14 cellular contexts compared by ENCODE assay signal in the genomic region with DNA sequence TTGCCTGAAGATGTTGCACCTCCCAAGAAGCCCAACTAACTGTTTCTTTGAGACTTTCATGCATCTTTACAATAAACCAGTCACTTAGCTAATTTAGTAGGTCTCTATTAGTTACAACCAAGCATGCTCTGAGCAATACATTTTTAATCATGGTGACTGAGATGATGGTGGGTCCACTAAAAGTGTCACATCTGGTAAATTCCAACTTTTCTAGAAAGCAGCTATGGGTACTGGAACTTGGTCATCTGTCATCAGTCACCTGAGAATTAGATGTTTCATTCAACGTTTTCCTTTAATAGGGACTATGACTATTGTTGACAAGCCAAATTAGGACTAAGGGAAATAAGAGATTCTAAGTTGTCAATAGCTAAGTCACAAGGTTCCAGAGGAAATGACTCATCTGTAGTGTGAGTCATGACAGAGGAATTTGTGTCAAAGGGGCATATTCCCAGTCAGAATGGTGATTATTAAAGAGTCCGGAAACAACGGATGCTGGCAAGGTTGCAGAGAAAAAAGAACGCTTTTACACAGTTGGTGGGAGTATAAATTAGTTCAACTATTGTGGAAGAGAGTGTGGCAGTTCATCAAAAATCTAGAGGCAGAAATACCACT.
DNase-seq lines count a peak whose midpoint lies in the region; ATAC-seq, FAIRE-seq and TF ChIP-seq lines count a peak whose summit lies in the region.
"Had no signal": no experiment of that assay in that cellular context is flagged by ENCODE, and none has a peak within 500 bp of the region (broad histone marks: within the 10 kb centered on the region; RNA-seq: fewer than 3 reads in every experiment).

No MANE protein-coding gene starts in this region.

- H4K8ac ChIP-seq in IMR-90 (ENCODE audit: low read depth in 2 of 2, low read length in 2 of 2), result no peak overlapping the region

- no peaks in the 10 kb centered on the region for H3K79me1 ChIP-seq in IMR-90 (ENCODE audit: low read depth in 1 of 2, low read length in 2 of 2)

- H3K27me3 ChIP-seq in IMR-90 (ENCODE audit: control insufficient read depth, insufficient read depth, low read length) (no peaks in the 10 kb centered on the region), HepG2 (ENCODE audit: control insufficient read depth in 1 of 2, insufficient read depth in 2 of 2, low read length in 2 of 2) (no peaks in the 10 kb centered on the region; a peak in 1 of 5 replicates), sigmoid colon (no peaks in the 10 kb centered on the region)

- no peak for TF ChIP-seq POLR2A in IMR-90 (IDR thresholded peaks at IDR 0.05; ENCODE audit: low read depth, low read length)
- TF ChIP-seq POLR2A in HepG2 (IDR thresholded peaks at IDR 0.05; ENCODE audit: insufficient read depth in 1 of 2, low read depth in 2 of 2, low read length in 2 of 2), result no peak
- no peak for TF ChIP-seq POLR2A in sigmoid colon (IDR thresholded peaks at IDR 0.05)

- H2BK5ac ChIP-seq in IMR-90 (ENCODE audit: low read depth, low read length, poor library complexity, severe bottlenecking), result no peak overlapping the region

- dilution Hi-C loops in IMR-90 (cut with HindIII; ENCODE audit: low sequenced_read_pairs, unreplicated experiment), result no loop called here

- H3K9me3 ChIP-seq in IMR-90 (ENCODE audit: control insufficient read depth, insufficient read depth, low read length) (peaks cover 2% of the 10 kb centered on the region), HepG2 (ENCODE audit: low read length) (0 out of 2 replicates have a peak, but pooled peaks cover 4% of the 10 kb centered on the region), sigmoid colon (no peaks in the 10 kb centered on the region)
- H3K9me3 ChIP-seq: SK-N-SH had no signal

- H3K4me1 ChIP-seq in IMR-90 (ENCODE audit: control insufficient read depth, insufficient read depth, low read length), result no peaks in the 10 kb centered on the region
- H3K4me1 ChIP-seq in HepG2 (ENCODE audit: insufficient read depth, low read length), result peaks cover 28% of the 10 kb centered on the region
- H3K4me1 ChIP-seq in sigmoid colon, result no peaks in the 10 kb centered on the region

- H3K27ac ChIP-seq in IMR-90 (ENCODE audit: insufficient read depth, low read length) (no peak overlapping the region), HepG2 (ENCODE audit: extremely low read length, insufficient read depth, low read length) (no peak overlapping the region), sigmoid colon (no peak overlapping the region)

- H3K36me3 ChIP-seq in IMR-90 (ENCODE audit: control insufficient read depth, insufficient read depth, low read length) (no peaks in the 10 kb centered on the region), HepG2 (replicated peaks in 1 of 2; ENCODE audit: control insufficient read depth in 1 of 2, insufficient read depth in 2 of 2, low read length in 2 of 2) (no peaks in the 10 kb centered on the region), sigmoid colon (no peaks in the 10 kb centered on the region)

- H4K20me1 ChIP-seq in IMR-90 (ENCODE audit: insufficient read depth, low read length) (no peaks in the 10 kb centered on the region), HepG2 (ENCODE audit: insufficient read depth, low read length) (no peaks in the 10 kb centered on the region)

- H2AK5ac ChIP-seq in IMR-90 (ENCODE audit: low read depth, low read length), result no peak overlapping the region

- TF ChIP-seq RAD21 in IMR-90 (IDR thresholded peaks at IDR 0.05; ENCODE audit: low read length) (no peak), HepG2 (CRISPR knock-in tag; IDR thresholded peaks at IDR 0.05) (no peak)

- POLR2A ChIA-PET in IMR-90 (lab: Charles Lee; ENCODE audit: unreplicated experiment) (no interaction called here), HepG2 (lab: Yijun Ruan, JAX) (no interaction called here)

- no peak overlapping the region for H2BK15ac ChIP-seq in IMR-90 (ENCODE audit: low read depth, low read length)

- no peak overlapping the region for H4K91ac ChIP-seq in IMR-90 (ENCODE audit: insufficient read depth, low read depth, low read length)

- BruUV-seq in IMR-90 (replicated peaks; lab: Mats Ljungman, UMichigan) (no TSS peak), HepG2 (replicated peaks; lab: Mats Ljungman, UMichigan) (no TSS peak)

- intact Hi-C loops in IMR-90 (cut with micrococcal nuclease) (no loop called here), HepG2 (cut with micrococcal nuclease; ENCODE audit: unreplicated experiment) (no loop called here), sigmoid colon (cut with DNase I) (no loop called here), cardiac septum (cut with DNase I) (no loop called here)

- no peak overlapping the region for H3K23ac ChIP-seq in IMR-90 (ENCODE audit: low read depth, low read length)

- no peaks in the 10 kb centered on the region for H3K79me2 ChIP-seq in HepG2 (ENCODE audit: insufficient read depth, low read length)

- no peak overlapping the region for H3K4ac ChIP-seq in IMR-90 (ENCODE audit: low read depth, low read length)

- H3K18ac ChIP-seq in IMR-90 (ENCODE audit: low read depth, low read length), result no peak overlapping the region

- no peak overlapping the region for H3K4me2 ChIP-seq in IMR-90 (ENCODE audit: low read depth, low read length)
- peak overlapping the region; percentile 4; the same call in 1 of the 2 replicates for H3K4me2 ChIP-seq in HepG2 (ENCODE audit: low read depth, low read length)
- H3K4me2 ChIP-seq: SK-N-SH had no signal

- H2AK9ac ChIP-seq in IMR-90 (replicated peaks; ENCODE audit: low read depth, low read length, poor library complexity), result no peak overlapping the region

- no peak for FAIRE-seq in HepG2 (lab: Jason Lieb, UNC)

- no peak overlapping the region for H3K14ac ChIP-seq in IMR-90 (replicated peaks; ENCODE audit: low read depth, low read length)

- H3K4me3 ChIP-seq in IMR-90 (ENCODE audit: insufficient read depth, low read depth, low read length) (no peak overlapping the region), cardiac fibroblast (replicated peaks in 1 of 2; ENCODE audit: low read depth in 2 of 2, low read length in 2 of 2) (no peak overlapping the region), HepG2 (replicated peaks in 1 of 3; ENCODE audit: insufficient read depth in 1 of 3, low read depth in 2 of 3, low read length in 3 of 3) (no peak overlapping the region), sigmoid colon (no peak overlapping the region)

- ATAC-seq in IMR-90 (ENCODE audit: low read depth) (no peak), HepG2 (peak; percentile 79)

- H3K56ac ChIP-seq in IMR-90 (ENCODE audit: extremely low read depth, insufficient read depth, low read length), result no peak overlapping the region

- H2BK20ac ChIP-seq in IMR-90 (ENCODE audit: low read depth, low read length), result 0 out of 2 replicates have a peak overlapping the region, but pooled peaks have one; percentile 22

- TF ChIP-seq CTCF in IMR-90 (conservative IDR thresholded peaks at IDR 0.05; ENCODE audit: low read depth, low read length) (no peak), cardiac fibroblast (IDR thresholded peaks at IDR 0.05; ENCODE audit: low read depth, low read length) (no peak), HepG2 (CRISPR knock-in tag; IDR thresholded peaks at IDR 0.05) (no peak), sigmoid colon (IDR thresholded peaks at IDR 0.05) (no peak)

- no peak overlapping the region for H4K5ac ChIP-seq in IMR-90 (ENCODE audit: low read depth, low read length)

- no peak overlapping the region for H2BK120ac ChIP-seq in IMR-90 (ENCODE audit: low read depth, low read length)

- H3K9me1 ChIP-seq in IMR-90 (ENCODE audit: insufficient read depth, low read length), result no peaks in the 10 kb centered on the region

- TF ChIP-seq EP300 in HepG2 (IDR thresholded peaks at IDR 0.05; ENCODE audit: low read depth in 2 of 2, low read length in 2 of 2) (peak in 1 of 2 experiments; percentile 80; a peak in 2 of 4 replicates), HepG2 (CRISPR knock-in tag; IDR thresholded peaks at IDR 0.05; ENCODE audit: borderline replicate concordance) (no peak; the same call in 1 of the 2 replicates), sigmoid colon (IDR thresholded peaks at IDR 0.05) (no peak)

- CTCF ChIA-PET in IMR-90 (lab: Yijun Ruan, JAX), result interaction anchor here (0.6 kb wide), 2 partner anchors 15 to 71 kb away, joined by 3 read pairs; no protein-coding TSS in a partner anchor
- CTCF ChIA-PET in HepG2 (lab: Yijun Ruan, JAX; ENCODE audit: low intra/inter-chr PET ratio, low total read pairs), result no interaction called here

- no peak overlapping the region for H3K9ac ChIP-seq in IMR-90 (ENCODE audit: low read depth, low read length)
- H3K9ac ChIP-seq in HepG2 (ENCODE audit: insufficient read depth, low read depth, low read length), result no peak overlapping the region
- H3K9ac ChIP-seq: SK-N-SH had no signal

- WGBS in IMR-90 (ENCODE audit: extremely low coverage in 2 of 2, insufficient read length in 1 of 2), 2 experiments, result no CpG with 5 or more reads among the region's 4 CpGs
- 1% methylated on average over 4 of the region's 4 CpGs for WGBS in HepG2 (ENCODE audit: low lambda C conversion rate)
- WGBS in sigmoid colon, 2 donors, result 83 to 84% methylated on average over 4 of the region's 4 CpGs

- H2AFZ ChIP-seq in IMR-90 (replicated peaks; ENCODE audit: low read length, poor library complexity) (no peak overlapping the region), HepG2 (ENCODE audit: low read length) (no peak overlapping the region)

- DNase-seq in AG08396 (ENCODE audit: low spot score), result peak; percentile 45
- DNase-seq in IMR-90, result peak; percentile 28
- DNase-seq in cardiac fibroblast (ENCODE audit: low read depth in 2 of 2), result peak; percentile 50 to 75
- DNase-seq in HepG2 (ENCODE audit: low spot score), result peak; percentile 84
- no peak for DNase-seq in hippocampal formation (lab: John Stamatoyannopoulos, UW)
- no peak for DNase-seq in sigmoid colon
- DNase-seq in cardiac septum (ENCODE audit: low spot score), result no peak
- DNase-seq in cerebellar nuclear complex (lab: John Stamatoyannopoulos, UW), result no peak
- DNase-seq: activated CD4-positive, alpha-beta T cell treated with anti-CD3 and anti-CD28 coated beads, Interleukin-2, amount 50 U/mL, for 48 hours; activated naive CD4-positive, alpha-beta T cell treated with Interleukin-2 at 50 U/mL for 16 hours; AML-193; H7; NCI-H526; SK-N-SH had no signal

- in situ Hi-C loops in IMR-90 (cut with MboI; ENCODE audit: low sequenced_read_pairs) (no loop called here), HepG2 (cut with HindIII; ENCODE audit: extremely low pct_ligation_motif_present, low pct_unique_long_range_greater_than_20kb) (no loop called here)

TF ChIP-seq in HepG2, 621 proteins besides CTCF, POLR2A, EP300 and RAD21 (continues in another document):
- TF ChIP-seq SMAD3 (CRISPR knock-in tag; IDR thresholded peaks at IDR 0.05), result peak; percentile 23; the same call in 1 of the 2 replicates

Comparison
In these comparisons a context has a peak if more than half of its experiments do, and no peak if none do; other contexts are left out.
1. DNase-seq: peak in AG08396 (single experiment), IMR-90 (single experiment), cardiac fibroblast (2 of 2) and HepG2 (single experiment); none in hippocampal formation (0 of 2), sigmoid colon (single experiment), cardiac septum (single experiment) and cerebellar nuclear complex (0 of 2).